In the genomic region with DNA sequence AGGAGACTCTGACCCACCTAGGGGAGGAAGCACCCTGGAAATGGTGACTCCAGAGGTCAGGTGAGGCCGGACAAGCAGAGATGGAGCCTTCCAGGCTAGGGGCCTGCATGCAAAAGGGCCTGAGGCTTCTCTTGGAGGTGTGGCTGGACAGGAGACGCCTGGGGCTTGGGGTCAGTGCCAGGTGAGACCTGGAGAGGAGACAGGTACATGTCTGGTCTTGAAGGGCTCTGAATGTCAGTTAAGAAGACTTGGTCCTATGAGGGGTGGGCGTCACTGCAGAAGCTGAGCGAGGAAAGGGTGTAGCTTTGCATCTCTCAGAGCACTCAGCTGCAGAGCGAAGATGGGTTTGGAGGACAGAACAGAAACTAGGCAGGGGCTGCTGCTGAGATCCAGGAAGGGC, we compare ENCODE assay signal across 25 cellular contexts.
"Had no signal": no experiment of that assay in that cellular context is flagged by ENCODE, and none has a peak within 500 bp of the region (broad histone marks: within the 10 kb centered on the region; RNA-seq: fewer than 3 reads in every experiment).

No MANE protein-coding gene starts in this region.

- H3K9me3 Mint-ChIP-seq: activated B cell treated with CpG ODN at 0.5 μM for 24 hours; activated naive CD4-positive, alpha-beta T cell treated with anti-CD3 and anti-CD28 coated beads for 36 hours; activated naive CD8-positive, alpha-beta T cell treated with anti-CD3 and anti-CD28 coated beads, Interleukin-2, amount 10 ng/mL, durations not matched to agents 7 days and 5 days; T-cell had no signal

- ATAC-seq: activated CD4-positive, alpha-beta T cell treated with anti-CD3 and anti-CD28 coated beads for 36 hours; esophagus mucosa; left lung; stimulated activated naive CD8-positive, alpha-beta T cell treated with anti-CD3 and anti-CD28 coated beads, Interleukin-15, Interleukin-2, amounts not matched to agents 100 U/mL and 50 U/mL, for 24 hours; T-cell had no signal

- H3K27me3 ChIP-seq: left lung, sigmoid colon had no signal

- H3K9me3 ChIP-seq: left lung, sigmoid colon had no signal

- H3K27ac Mint-ChIP-seq: activated B cell treated with CpG ODN at 0.5 μM for 24 hours; activated CD4-positive, alpha-beta T cell treated with anti-CD3 and anti-CD28 coated beads for 36 hours; activated naive CD4-positive, alpha-beta T cell treated with anti-CD3 and anti-CD28 coated beads for 36 hours; activated naive CD8-positive, alpha-beta T cell treated with anti-CD3 and anti-CD28 coated beads, Interleukin-2, amount 10 ng/mL, durations not matched to agents 7 days and 5 days; progenitor cell of endocrine pancreas; T-cell had no signal

- H3K4me1 ChIP-seq: left lung, sigmoid colon had no signal

- H3K27ac ChIP-seq: left lung, sigmoid colon had no signal

- H3K27me3 Mint-ChIP-seq: activated B cell treated with CpG ODN at 0.5 μM for 24 hours; activated CD4-positive, alpha-beta T cell treated with anti-CD3 and anti-CD28 coated beads for 36 hours; activated naive CD8-positive, alpha-beta T cell treated with anti-CD3 and anti-CD28 coated beads, Interleukin-2, amount 10 ng/mL, durations not matched to agents 7 days and 5 days; progenitor cell of endocrine pancreas; T-cell had no signal

- H3K4me3 ChIP-seq: left lung, lung, sigmoid colon, smooth muscle cell had no signal

- H3K4me2 ChIP-seq: smooth muscle cell had no signal

- H3K4me3 Mint-ChIP-seq: activated B cell treated with CpG ODN at 0.5 μM for 24 hours; activated CD4-positive, alpha-beta T cell treated with anti-CD3 and anti-CD28 coated beads for 36 hours; activated naive CD4-positive, alpha-beta T cell treated with anti-CD3 and anti-CD28 coated beads for 36 hours; activated naive CD8-positive, alpha-beta T cell treated with anti-CD3 and anti-CD28 coated beads, Interleukin-2, amount 10 ng/mL, durations not matched to agents 7 days and 5 days; T-cell had no signal

- H3K36me3 ChIP-seq: sigmoid colon had no signal

- FAIRE-seq: colon, endothelial cell of umbilical vein, TTC549 had no signal

- DNase-seq: activated B cell treated with CpG ODN at 0.5 μM for 24 hours; activated CD4-positive, alpha-beta T cell treated with anti-CD3 and anti-CD28 coated beads for 36 hours; activated CD4-positive, alpha-beta T cell treated with anti-CD3 and anti-CD28 coated beads, Interleukin-2, amount 50 U/mL, for 4 hours; activated CD8-positive, alpha-beta memory T cell treated with anti-CD3 and anti-CD28 coated beads, Interleukin-2, amount 50 U/mL, for 48 hours; activated effector memory CD4-positive, alpha-beta T cell treated with Interleukin-2 at 50 U/mL for 16 hours; activated naive CD4-positive, alpha-beta T cell treated with anti-CD3 and anti-CD28 coated beads for 36 hours; activated naive CD8-positive, alpha-beta T cell treated with anti-CD3 and anti-CD28 coated beads, Interleukin-2, amount 10 ng/mL, durations not matched to agents 7 days and 5 days; activated T-cell treated with anti-CD3 and anti-CD28 coated beads, Interleukin-2, amount 50 U/mL, for 48 hours; amniotic stem cell; effector memory CD4-positive, alpha-beta T cell; foreskin melanocyte; midbrain; retina; sigmoid colon; stimulated activated CD4-positive, alpha-beta T cell treated with anti-CD3 and anti-CD28 coated beads, Interleukin-4, amount 100 ng/mL, for 1 hour; stimulated activated naive CD8-positive, alpha-beta T cell treated with anti-CD3 and anti-CD28 coated beads, Interleukin-15, Interleukin-2, amounts not matched to agents 100 U/mL and 50 U/mL, for 24 hours; T-cell had no signal
